14 cellular contexts compared by ENCODE assay signal in the genomic region with DNA sequence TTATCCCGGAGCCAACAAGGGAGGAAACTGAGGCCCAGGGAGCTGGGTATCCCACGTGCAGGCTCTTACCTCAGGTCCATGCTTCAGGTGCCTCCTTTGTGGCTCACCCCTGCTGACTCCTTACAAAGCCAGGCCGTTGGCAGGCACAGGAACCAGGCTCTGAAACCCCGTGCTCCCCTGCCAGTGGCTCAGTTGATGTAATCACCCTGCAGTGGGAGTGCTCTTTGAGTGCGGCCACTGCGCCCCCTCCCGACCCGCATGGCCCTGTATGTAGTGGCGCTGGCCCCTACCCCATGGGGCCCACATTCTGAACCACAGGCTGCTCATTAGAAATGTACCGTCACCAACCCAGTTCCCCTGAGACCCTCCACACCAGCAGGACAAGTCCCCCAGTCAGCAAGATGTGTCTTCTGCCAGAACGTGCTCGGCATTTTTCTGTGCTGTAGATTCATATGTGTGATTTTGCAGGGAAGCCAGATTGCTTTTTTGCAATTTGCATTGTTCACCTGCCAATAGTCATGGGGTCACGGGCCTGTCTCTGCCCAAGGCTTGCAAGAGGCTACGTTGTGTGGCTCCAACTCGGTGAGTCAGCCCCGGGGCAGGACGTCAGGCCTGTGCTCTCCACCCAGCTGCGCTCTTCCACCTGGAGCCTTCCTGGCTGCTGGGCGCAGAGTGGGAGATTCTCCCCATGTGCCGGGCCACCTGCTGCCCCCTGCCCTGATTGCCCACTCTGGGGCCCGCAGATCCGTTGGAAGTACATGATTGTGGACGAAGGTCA.
"Had no signal": no experiment of that assay in that cellular context is flagged by ENCODE, and none has a peak within 500 bp of the region (broad histone marks: within the 10 kb centered on the region; RNA-seq: fewer than 3 reads in every experiment).

No MANE protein-coding gene starts in this region.

- H3K27me3 ChIP-seq: body of pancreas, pancreas, thyroid gland had no signal

- DNase-seq: activated CD4-positive, alpha-beta T cell treated with anti-CD3 and anti-CD28 coated beads for 4 hours; activated CD8-positive, alpha-beta T cell treated with anti-CD3 and anti-CD28 coated beads for 36 hours; activated naive CD4-positive, alpha-beta T cell treated with anti-CD3 and anti-CD28 coated beads, Interleukin-2, amount 10 ng/mL, durations not matched to agents 7 days and 5 days; amniotic stem cell; body of pancreas; endodermal cell; mammary epithelial cell; pancreas; small intestine; thyroid gland; WERI-Rb-1 had no signal

- H3K4me1 Mint-ChIP-seq: activated naive CD4-positive, alpha-beta T cell treated with anti-CD3 and anti-CD28 coated beads, Interleukin-2, amount 10 ng/mL, durations not matched to agents 7 days and 5 days; central memory CD8-positive, alpha-beta T cell; endodermal cell had no signal

- H3K4me1 ChIP-seq: pancreas had no signal

- H3K27ac ChIP-seq: pancreas, thyroid gland, WERI-Rb-1 had no signal

- ATAC-seq: activated CD8-positive, alpha-beta T cell treated with anti-CD3 and anti-CD28 coated beads for 36 hours; body of pancreas; pancreas had no signal

- H3K4me3 ChIP-seq: body of pancreas, pancreas, thyroid gland had no signal

- H3K27me3 Mint-ChIP-seq: activated CD8-positive, alpha-beta T cell treated with anti-CD3 and anti-CD28 coated beads for 36 hours; activated naive CD4-positive, alpha-beta T cell treated with anti-CD3 and anti-CD28 coated beads, Interleukin-2, amount 10 ng/mL, durations not matched to agents 7 days and 5 days; central memory CD8-positive, alpha-beta T cell; dendritic cell treated with granulocyte-macrophage colony-stimulating factor and Interleukin-4, amounts not matched to agents 40 ng/mL and 50 ng/mL, for 4 days had no signal

- H3K4me3 Mint-ChIP-seq: activated CD8-positive, alpha-beta T cell treated with anti-CD3 and anti-CD28 coated beads for 36 hours; activated naive CD4-positive, alpha-beta T cell treated with anti-CD3 and anti-CD28 coated beads, Interleukin-2, amount 10 ng/mL, durations not matched to agents 7 days and 5 days; central memory CD8-positive, alpha-beta T cell; dendritic cell treated with granulocyte-macrophage colony-stimulating factor and Interleukin-4, amounts not matched to agents 40 ng/mL and 50 ng/mL, for 4 days; endodermal cell had no signal

- H3K9me3 Mint-ChIP-seq: activated CD8-positive, alpha-beta T cell treated with anti-CD3 and anti-CD28 coated beads for 36 hours; activated naive CD4-positive, alpha-beta T cell treated with anti-CD3 and anti-CD28 coated beads, Interleukin-2, amount 10 ng/mL, durations not matched to agents 7 days and 5 days; activated T-helper 2 cell treated with anti-CD3 and anti-CD28 coated beads, Interferon-gamma antibody, Interleukin-2, Interleukin-4, amounts not matched to agents 10 μg/mL and 5 μg/mL and 100 μg/mL, durations not matched to agents 14 hours and 24 hours and 36 hours; central memory CD8-positive, alpha-beta T cell; dendritic cell treated with granulocyte-macrophage colony-stimulating factor and Interleukin-4, amounts not matched to agents 40 ng/mL and 50 ng/mL, for 4 days; endodermal cell had no signal

- H3K27ac Mint-ChIP-seq: activated CD8-positive, alpha-beta T cell treated with anti-CD3 and anti-CD28 coated beads for 36 hours; activated naive CD4-positive, alpha-beta T cell treated with anti-CD3 and anti-CD28 coated beads, Interleukin-2, amount 10 ng/mL, durations not matched to agents 7 days and 5 days; activated T-helper 2 cell treated with anti-CD3 and anti-CD28 coated beads, Interferon-gamma antibody, Interleukin-2, Interleukin-4, amounts not matched to agents 10 μg/mL and 5 μg/mL and 100 μg/mL, durations not matched to agents 14 hours and 24 hours and 36 hours; dendritic cell treated with granulocyte-macrophage colony-stimulating factor and Interleukin-4, amounts not matched to agents 40 ng/mL and 50 ng/mL, for 4 days; endodermal cell had no signal

- H3K9me3 ChIP-seq: body of pancreas, pancreas, thyroid gland had no signal
